Comparison of ENCODE assay signal across 10 cellular contexts in genomic region chr7:140899883-140900282, GRCh38. TPM values are rescaled to one million over a fixed set of nuclear protein-coding genes. Genes with fewer than 3 reads are reported as not detected.
DNase-seq lines count a peak whose midpoint lies in the region; FAIRE-seq and TF ChIP-seq lines count a peak whose summit lies in the region.
"Had no signal": no experiment of that assay in that cellular context is flagged by ENCODE, and none has a peak within 500 bp of the region (broad histone marks: within the 10 kb centered on the region; RNA-seq: fewer than 3 reads in every experiment).

No MANE protein-coding gene starts in this region.

- peaks cover 3% of the 10 kb centered on the region; the same call in 1 of the 2 replicates for H3K9me3 ChIP-seq in SK-N-SH
- H3K9me3 ChIP-seq in kidney (ENCODE audit: control insufficient read depth in 1 of 2, low read length in 2 of 2) = peaks cover 0 to 7% of the 10 kb centered on the region in 2 donors
- H3K9me3 ChIP-seq in CD4-positive, alpha-beta memory T cell (ENCODE audit: control insufficient read depth in 1 of 2, low read length in 2 of 2) = no peaks in the 10 kb centered on the region

- peak; percentile 56 for TF ChIP-seq RAD21 in SK-N-SH (IDR thresholded peaks at IDR 0.05; ENCODE audit: low read length)

- H2AFZ ChIP-seq in SK-N-SH (ENCODE audit: low read depth) = no peak overlapping the region

- peak in 1 of 2 experiments; percentile 32; a peak in 1 of 4 replicates for TF ChIP-seq EP300 in SK-N-SH (IDR thresholded peaks at IDR 0.05; ENCODE audit: borderline replicate concordance in 1 of 2, low read depth in 1 of 2, low read length in 1 of 2)

- H3K9me2 ChIP-seq in SK-N-SH = no peaks in the 10 kb centered on the region

- no peak for TF ChIP-seq CTCF in SK-N-SH (IDR thresholded peaks at IDR 0.05)
- TF ChIP-seq CTCF in kidney (IDR thresholded peaks at IDR 0.05; ENCODE audit: borderline replicate concordance, extremely low read depth, insufficient read depth) = peak; percentile 2
- TF ChIP-seq CTCF in GM13976 (IDR thresholded peaks at IDR 0.05; ENCODE audit: borderline replicate concordance, control extremely low read depth, extremely low read depth, insufficient read depth, missing control alignments) = no peak

- no peak overlapping the region for H3K4me3 Mint-ChIP-seq in CD4-positive, alpha-beta memory T cell

- H3K27me3 ChIP-seq in H7 (ENCODE audit: control insufficient read depth, insufficient read depth, low read length) (no peaks in the 10 kb centered on the region), SK-N-SH (ENCODE audit: insufficient read depth) (no peaks in the 10 kb centered on the region)
- H3K27me3 ChIP-seq in CD4-positive, alpha-beta memory T cell (ENCODE audit: insufficient read depth, low read length) = no peaks in the 10 kb centered on the region

- no peak overlapping the region for H3K27ac Mint-ChIP-seq in CD4-positive, alpha-beta memory T cell

- H3K9ac ChIP-seq in SK-N-SH (no peak overlapping the region), kidney (ENCODE audit: low read length in 2 of 2) (no peak overlapping the region)

- in situ Hi-C loops in GM13976 (cut with MboI; ENCODE audit: low sequenced_read_pairs, unreplicated experiment) = no loop called here

- no peaks in the 10 kb centered on the region for H3K27me3 Mint-ChIP-seq in CD4-positive, alpha-beta memory T cell

- peaks cover 0 to 3% (median 0%) of the 10 kb centered on the region in 8 donors for H3K9me3 Mint-ChIP-seq in CD4-positive, alpha-beta memory T cell

- no peak for FAIRE-seq in kidney (lab: Jason Lieb, UNC)
- FAIRE-seq: GM18507 had no signal

- H3K36me3 ChIP-seq in H7 (replicated peaks; ENCODE audit: control insufficient read depth, insufficient read depth, low read length) (no peaks in the 10 kb centered on the region), SK-N-SH (replicated peaks in 1 of 2; ENCODE audit: control insufficient read depth in 1 of 2, insufficient read depth in 2 of 2, low read length in 1 of 2) (peaks cover 0 to 9% of the 10 kb centered on the region in 2 experiments), kidney (ENCODE audit: control insufficient read depth in 1 of 2, insufficient read depth in 2 of 2, low read length in 2 of 2) (no peaks in the 10 kb centered on the region)
- no peaks in the 10 kb centered on the region for H3K36me3 ChIP-seq in CD4-positive, alpha-beta memory T cell (ENCODE audit: insufficient read depth, low read length)

- H3F3A ChIP-seq in SK-N-SH (replicated peaks; ENCODE audit: insufficient read depth) = no peaks in the 10 kb centered on the region

- peaks cover 37 to 81% (median 58%) of the 10 kb centered on the region in 4 donors for H3K4me1 Mint-ChIP-seq in CD4-positive, alpha-beta memory T cell

- H3K4me3 ChIP-seq in H7 (ENCODE audit: insufficient read depth, low read depth, low read length) (no peak overlapping the region), SK-N-SH (ENCODE audit: low read depth in 2 of 2, low read length in 1 of 2) (no peak overlapping the region), kidney (ENCODE audit: low read length in 2 of 2) (no peak overlapping the region)
- H3K4me3 ChIP-seq in CD4-positive, alpha-beta memory T cell (ENCODE audit: low read length in 2 of 2) = no peak overlapping the region

- H4K20me1 ChIP-seq in SK-N-SH (ENCODE audit: insufficient read depth) = peaks cover 35% of the 10 kb centered on the region

- H3K27ac ChIP-seq in SK-N-SH (ENCODE audit: low read depth in 2 of 2, low read length in 1 of 2) (peak overlapping the region in 1 of 2 experiments; percentile 54; a peak in 2 of 4 replicates), kidney (ENCODE audit: low read depth in 2 of 2, low read length in 2 of 2) (no peak overlapping the region)
- H3K27ac ChIP-seq in CD4-positive, alpha-beta memory T cell (ENCODE audit: low read depth, low read length) = no peak overlapping the region

- POLR2A ChIA-PET in SK-N-SH (lab: Yijun Ruan, JAX) = no interaction called here
- POLR2A ChIA-PET in CD4-positive, alpha-beta memory T cell (lab: Charles Lee; ENCODE audit: partially characterized antibody) = no interaction called here

- CTCF ChIA-PET in SK-N-SH (lab: Yijun Ruan, JAX) = interaction anchor here (0.7 to 2.1 kb wide), 6 partner anchors 10 to 106 kb away, joined by 3 to 9 read pairs (median 4); no protein-coding TSS in a partner anchor
- CTCF ChIA-PET in CD4-positive, alpha-beta memory T cell (lab: Charles Lee; ENCODE audit: partially characterized antibody) = interaction anchor here (1.7 kb wide), 1 partner anchor 89 kb away, joined by 4 read pairs; no protein-coding TSS in a partner anchor

- intact Hi-C loops in kidney (cut with DNase I) = no loop called here
- intact Hi-C loops in CD4-positive, alpha-beta memory T cell (cut with micrococcal nuclease) = no loop called here

- H3K4me1 ChIP-seq in SK-N-SH (ENCODE audit: control insufficient read depth in 1 of 2, insufficient read depth in 2 of 2, low read depth in 1 of 2, low read length in 1 of 2) (peaks cover 0 to 5% of the 10 kb centered on the region in 2 experiments; a peak in 3 of 4 replicates), kidney (ENCODE audit: control insufficient read depth in 1 of 2, insufficient read depth in 1 of 2, low read depth in 1 of 2, low read length in 2 of 2) (peaks cover 2 to 7% of the 10 kb centered on the region in 2 donors)
- H3K4me1 ChIP-seq in CD4-positive, alpha-beta memory T cell (ENCODE audit: insufficient read depth, low read length) = peaks cover 36% of the 10 kb centered on the region

- no peak overlapping the region for H3K4me2 ChIP-seq in SK-N-SH

- peaks cover 96% of the 10 kb centered on the region for H3K79me2 ChIP-seq in SK-N-SH (ENCODE audit: insufficient read depth)

- 71% methylated on average over 1 of the region's 1 CpG for WGBS in SK-N-SH (ENCODE audit: low lambda C conversion rate)

- DNase-seq in COR-L47 (lab: John Stamatoyannopoulos, UW) (peak; percentile 4), H7 (peak; percentile 32), SK-N-SH (peak; percentile 63), kidney (no peak), cerebellar nuclear complex (lab: John Stamatoyannopoulos, UW) (no peak), GM13976 (ENCODE audit: low spot score) (no peak)
- DNase-seq in activated effector memory CD4-positive, alpha-beta T cell treated with anti-CD3 and anti-CD28 coated beads, Interleukin-2, amount 50 U/mL, for 16 hours = no peak
- DNase-seq in CD4-positive, alpha-beta memory T cell = no peak
- DNase-seq: Karpas-422 had no signal

- H3K36me3 Mint-ChIP-seq in CD4-positive, alpha-beta memory T cell = peaks cover 5 to 18% of the 10 kb centered on the region in 2 donors

TF ChIP-seq in SK-N-SH, 30 proteins besides CTCF, POLR2A, EP300 and RAD21:
- peak; percentile 59 for TF ChIP-seq RCOR1 (IDR thresholded peaks at IDR 0.05; ENCODE audit: low read length)
- TF ChIP-seq TEAD4 (IDR thresholded peaks at IDR 0.05; ENCODE audit: borderline replicate concordance, insufficient read depth) = no peak
- TF ChIP-seq USF1 (IDR thresholded peaks at IDR 0.05; ENCODE audit: borderline replicate concordance, low read depth) = no peak
- peak; percentile 28; the same call in 1 of the 2 replicates for TF ChIP-seq SMC3 (IDR thresholded peaks at IDR 0.05; ENCODE audit: low read depth, low read length)
- peak; percentile 45 for TF ChIP-seq CHD2 (IDR thresholded peaks at IDR 0.05; ENCODE audit: low read length, partially characterized antibody)
- no peak for TF ChIP-seq NRF1 (IDR thresholded peaks at IDR 0.05; ENCODE audit: low read depth, low read length)
- no peak for TF ChIP-seq GABPA (IDR thresholded peaks at IDR 0.05; ENCODE audit: low read depth)
TF ChIP-seq in SK-N-SH: peak in this region for 3.

RNA-seq across cellular contexts. Expression of gene BRAF, which starts 24.8 kb away (rescaled TPM):
- total RNA-seq in H7 (2014; rRNA removed; shearing (Covaris generic)) = 7.7 and 11.6 TPM in 2 replicates
- polyA plus RNA-seq in SK-N-SH (2012; rRNA removed) = 5.2 and 6.7 TPM in 2 replicates
- polyA plus RNA-seq in SK-N-SH (2012; cell fraction: cytosol; rRNA removed) = 6.2 and 6.6 TPM in 2 replicates
- polyA plus RNA-seq in SK-N-SH (2012; cell fraction: nucleus; rRNA removed) = 7.1 and 13.7 TPM in 2 replicates
- 43.9 TPM for total RNA-seq in kidney
- 8.0 TPM for polyA plus RNA-seq in kidney (ENCODE audit: insufficient read depth, low read depth, low replicate concordance)
- 10 to 100 TPM; 46.7 to 52.5 TPM for total RNA-seq in CD4-positive, alpha-beta memory T cell
- polyA plus RNA-seq in CD4-positive, alpha-beta memory T cell = 10 to 100 TPM in 1 of 2 donors, 1 to 10 TPM in 1; 10.0 to 10.8 TPM

Comparison
In these comparisons a context has a peak if more than half of its experiments do, and no peak if none do; other contexts are left out.
1. DNase-seq: peak in COR-L47 (single experiment), H7 (single experiment) and SK-N-SH (single experiment); none in kidney (single experiment), activated effector memory CD4-positive, alpha-beta T cell treated with anti-CD3 and anti-CD28 coated beads, Interleukin-2, amount 50 U/mL, for 16 hours (single experiment), CD4-positive, alpha-beta memory T cell (0 of 5), cerebellar nuclear complex (0 of 2) and GM13976 (single experiment).